ENCODE assay signal across 16 cellular contexts in the genomic region with DNA sequence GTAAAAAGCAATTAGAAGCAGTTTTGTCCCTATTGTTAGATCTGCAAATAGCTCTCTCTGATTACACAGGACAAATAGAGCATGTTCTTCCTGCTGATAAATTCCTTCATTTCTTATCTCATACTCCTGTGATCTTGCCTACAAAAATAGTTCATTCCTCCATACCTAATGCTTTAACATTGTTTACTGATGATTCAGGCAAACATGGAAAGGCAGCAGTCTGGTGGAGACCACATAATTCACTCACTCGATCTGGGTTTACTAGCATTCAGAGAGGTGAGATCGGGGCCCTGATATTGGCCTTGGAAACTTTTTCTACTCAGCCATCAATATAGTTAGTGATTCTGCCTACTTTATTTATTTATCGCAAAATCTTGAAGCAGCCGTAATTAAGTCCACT. TPM values are rescaled to one million over a fixed set of nuclear protein-coding genes. Genes with fewer than 3 reads are reported as not detected.
DNase-seq lines count a peak whose midpoint lies in the region; ATAC-seq and TF ChIP-seq lines count a peak whose summit lies in the region.
"Had no signal": no experiment of that assay in that cellular context is flagged by ENCODE, and none has a peak within 500 bp of the region (broad histone marks: within the 10 kb centered on the region; RNA-seq: fewer than 3 reads in every experiment).

No MANE protein-coding gene starts in this region.

- no peak overlapping the region for H3K18ac ChIP-seq in trophoblast cell (ENCODE audit: low read length)

- H3F3A ChIP-seq in GM23338 (replicated peaks; ENCODE audit: low read depth) = no peaks in the 10 kb centered on the region; the same call in 1 of the 2 replicates

- H3K4me1 ChIP-seq in GM23338 (ENCODE audit: insufficient read depth) = peaks cover 11% of the 10 kb centered on the region
- peaks cover 17% of the 10 kb centered on the region for H3K4me1 ChIP-seq in iPS-20b (ENCODE audit: insufficient read depth, low read length)
- no peaks in the 10 kb centered on the region for H3K4me1 ChIP-seq in trophoblast cell (ENCODE audit: control insufficient read depth in 1 of 2, insufficient read depth in 2 of 2, low read length in 2 of 2)
- H3K4me1 ChIP-seq in Peyer's patch = no peaks in the 10 kb centered on the region

- H2BK5ac ChIP-seq in trophoblast cell (ENCODE audit: low read depth, low read length, poor library complexity) = no peak overlapping the region

- H3K27me3 ChIP-seq in GM23338 (ENCODE audit: insufficient read depth) = no peaks in the 10 kb centered on the region
- H3K27me3 ChIP-seq in iPS-20b (ENCODE audit: insufficient read depth, low read length) = no peaks in the 10 kb centered on the region
- H3K27me3 ChIP-seq in trophoblast cell (ENCODE audit: insufficient read depth, low read length) = no peaks in the 10 kb centered on the region
- H3K27me3 ChIP-seq in Peyer's patch = no peaks in the 10 kb centered on the region

- H3K23ac ChIP-seq in trophoblast cell (ENCODE audit: low read length) = no peak overlapping the region

- no peak overlapping the region for H3K4me2 ChIP-seq in GM23338
- no peak overlapping the region for H3K4me2 ChIP-seq in trophoblast cell (ENCODE audit: low read length)

- TF ChIP-seq POLR2A in Peyer's patch (IDR thresholded peaks at IDR 0.05) = no peak

- no peaks in the 10 kb centered on the region for H3K9me2 ChIP-seq in GM23338 (ENCODE audit: insufficient read depth)

- H3K27me3 Mint-ChIP-seq in GM23338 (ENCODE audit: insufficient read depth, low read depth, poor library complexity) = peaks cover 8% of the 10 kb centered on the region

- no peak overlapping the region for H2BK120ac ChIP-seq in trophoblast cell (ENCODE audit: insufficient read depth, low read length, poor library complexity)

- no peak overlapping the region for H2AK5ac ChIP-seq in trophoblast cell (ENCODE audit: low read length)

- no peak overlapping the region for H4K12ac ChIP-seq in trophoblast cell (ENCODE audit: low read depth, low read length)

- peak; percentile 25 for DNase-seq in GM23338 (ENCODE audit: low spot score)
- DNase-seq in amniotic epithelial cell (ENCODE audit: low read depth) = peak; percentile 10
- peak; percentile 1 to 31 for DNase-seq in trophoblast cell
- DNase-seq in SKM-1 treated with dmso at 0.1 percent for 144 hours (lab: John Stamatoyannopoulos, UW; ENCODE audit: unreplicated experiment) = no peak
- DNase-seq in Peyer's patch = no peak
- DNase-seq in stimulated activated CD4-positive, alpha-beta T cell treated with anti-CD3 and anti-CD28 coated beads, Interleukin-2, amount 100 ng/mL, for 24 hours = no peak
- DNase-seq in caudate nucleus (lab: John Stamatoyannopoulos, UW) = no peak
- DNase-seq: C1 segment of cervical spinal cord, DMS53, KBM-7, NCI-H1092 treated with DMSO at 0.1 percent for 48 hours, NCI-H1694, NCI-H2107, NCI-H345, NCI-H526 treated with DMSO at 0.1 percent for 48 hours had no signal

- no peak for ATAC-seq in GM23338

- no peak overlapping the region for H3K4me3 Mint-ChIP-seq in GM23338

- H4K20me1 ChIP-seq in GM23338 (replicated peaks; ENCODE audit: insufficient read depth) = no peaks in the 10 kb centered on the region

- peaks cover 39% of the 10 kb centered on the region for H3K4me1 Mint-ChIP-seq in GM23338

- H3K9me3 ChIP-seq in iPS-20b (ENCODE audit: insufficient read depth, low read depth, low read length) (peaks cover 3% of the 10 kb centered on the region; the same call in 1 of the 2 replicates), trophoblast cell (ENCODE audit: insufficient read depth, low read depth, low read length) (no peaks in the 10 kb centered on the region), Peyer's patch (no peaks in the 10 kb centered on the region)

- no peaks in the 10 kb centered on the region for H3K79me1 ChIP-seq in trophoblast cell (ENCODE audit: low read length)

- H3K9me3 Mint-ChIP-seq in GM23338 = peaks cover 14% of the 10 kb centered on the region

- TF ChIP-seq CTCF in GM23338 (conservative IDR thresholded peaks at IDR 0.05; ENCODE audit: low read depth in 2 of 2) (no peak), Peyer's patch (IDR thresholded peaks at IDR 0.05) (no peak)

- H3K36me3 ChIP-seq in GM23338 (ENCODE audit: insufficient read depth) (no peaks in the 10 kb centered on the region), iPS-20b (ENCODE audit: insufficient read depth, low read depth, low read length) (no peaks in the 10 kb centered on the region), trophoblast cell (ENCODE audit: control insufficient read depth in 1 of 2, insufficient read depth in 2 of 2, low read length in 2 of 2) (no peaks in the 10 kb centered on the region), Peyer's patch (no peaks in the 10 kb centered on the region)

- H3K79me2 ChIP-seq in GM23338 (replicated peaks; ENCODE audit: insufficient read depth) = no peaks in the 10 kb centered on the region
- no peaks in the 10 kb centered on the region for H3K79me2 ChIP-seq in trophoblast cell (ENCODE audit: control insufficient read depth, insufficient read depth, low read length, poor library complexity)

- H2BK12ac ChIP-seq in trophoblast cell (ENCODE audit: low read length) = no peak overlapping the region

- H3K36me3 Mint-ChIP-seq in GM23338 (ENCODE audit: low read depth) = peaks cover 11% of the 10 kb centered on the region; the same call in 2 of the 3 replicates

- H4K8ac ChIP-seq in trophoblast cell (ENCODE audit: low read depth, low read length) = no peak overlapping the region

- no peak overlapping the region for H3K14ac ChIP-seq in trophoblast cell (ENCODE audit: low read length)

- H4K91ac ChIP-seq in trophoblast cell (ENCODE audit: low read depth, low read length) = no peak overlapping the region

- no CpG with 5 or more reads among the region's 4 CpGs for WGBS in trophoblast cell (ENCODE audit: extremely low coverage, insufficient coverage, insufficient read length)

- H3K4me3 ChIP-seq in GM23338 = no peak overlapping the region
- no peak overlapping the region; the same call in 1 of the 2 replicates for H3K4me3 ChIP-seq in iPS-20b (ENCODE audit: low read length)
- no peak overlapping the region for H3K4me3 ChIP-seq in trophoblast cell (ENCODE audit: low read depth, low read length)
- no peak overlapping the region for H3K4me3 ChIP-seq in Peyer's patch

- peak overlapping the region; percentile 74; the same call in 1 of the 2 replicates for H3K27ac Mint-ChIP-seq in GM23338

- no peak overlapping the region for H2AFZ ChIP-seq in GM23338
- no peak overlapping the region for H2AFZ ChIP-seq in trophoblast cell (ENCODE audit: insufficient read depth, low read length, poor library complexity)

- H3K4ac ChIP-seq in trophoblast cell (ENCODE audit: low read depth, low read length) = no peak overlapping the region

- H3K27ac ChIP-seq in GM23338 (ENCODE audit: low read depth) (peak overlapping the region; percentile 43; the same call in 1 of the 2 replicates), iPS-20b (ENCODE audit: low read length) (peak overlapping the region; percentile 34), trophoblast cell (ENCODE audit: low read depth, low read length) (no peak overlapping the region), Peyer's patch (no peak overlapping the region), caudate nucleus (ENCODE audit: low read depth, low read length) (no peak overlapping the region)

- H3K9ac ChIP-seq in iPS-20b (ENCODE audit: low read depth, low read length) (no peak overlapping the region), trophoblast cell (ENCODE audit: low read length) (no peak overlapping the region)

TF ChIP-seq in GM23338, 12 proteins besides CTCF, POLR2A, EP300 and RAD21 (continues in another document):
- TF ChIP-seq ZNF331 (CRISPR knock-in tag; IDR thresholded peaks at IDR 0.05; ENCODE audit: low read depth) (no peak), POLR2AphosphoS5 (IDR thresholded peaks at IDR 0.05; ENCODE audit: low read depth) (no peak), CREB1 (CRISPR knock-in tag; IDR thresholded peaks at IDR 0.05; ENCODE audit: low read depth) (no peak), EZH2 (IDR thresholded peaks at IDR 0.05; ENCODE audit: low read depth, unreplicated experiment) (no peak), STAT1 (IDR thresholded peaks at IDR 0.05; ENCODE audit: unreplicated experiment) (no peak)
- TF ChIP-seq, protein P1, sequence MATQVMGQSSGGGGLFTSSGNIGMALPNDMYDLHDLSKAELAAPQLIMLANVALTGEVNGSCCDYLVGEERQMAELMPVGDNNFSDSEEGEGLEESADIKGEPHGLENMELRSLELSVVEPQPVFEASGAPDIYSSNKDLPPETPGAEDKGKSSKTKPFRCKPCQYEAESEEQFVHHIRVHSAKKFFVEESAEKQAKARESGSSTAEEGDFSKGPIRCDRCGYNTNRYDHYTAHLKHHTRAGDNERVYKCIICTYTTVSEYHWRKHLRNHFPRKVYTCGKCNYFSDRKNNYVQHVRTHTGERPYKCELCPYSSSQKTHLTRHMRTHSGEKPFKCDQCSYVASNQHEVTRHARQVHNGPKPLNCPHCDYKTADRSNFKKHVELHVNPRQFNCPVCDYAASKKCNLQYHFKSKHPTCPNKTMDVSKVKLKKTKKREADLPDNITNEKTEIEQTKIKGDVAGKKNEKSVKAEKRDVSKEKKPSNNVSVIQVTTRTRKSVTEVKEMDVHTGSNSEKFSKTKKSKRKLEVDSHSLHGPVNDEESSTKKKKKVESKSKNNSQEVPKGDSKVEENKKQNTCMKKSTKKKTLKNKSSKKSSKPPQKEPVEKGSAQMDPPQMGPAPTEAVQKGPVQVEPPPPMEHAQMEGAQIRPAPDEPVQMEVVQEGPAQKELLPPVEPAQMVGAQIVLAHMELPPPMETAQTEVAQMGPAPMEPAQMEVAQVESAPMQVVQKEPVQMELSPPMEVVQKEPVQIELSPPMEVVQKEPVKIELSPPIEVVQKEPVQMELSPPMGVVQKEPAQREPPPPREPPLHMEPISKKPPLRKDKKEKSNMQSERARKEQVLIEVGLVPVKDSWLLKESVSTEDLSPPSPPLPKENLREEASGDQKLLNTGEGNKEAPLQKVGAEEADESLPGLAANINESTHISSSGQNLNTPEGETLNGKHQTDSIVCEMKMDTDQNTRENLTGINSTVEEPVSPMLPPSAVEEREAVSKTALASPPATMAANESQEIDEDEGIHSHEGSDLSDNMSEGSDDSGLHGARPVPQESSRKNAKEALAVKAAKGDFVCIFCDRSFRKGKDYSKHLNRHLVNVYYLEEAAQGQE (IDR thresholded peaks at IDR 0.05; ENCODE audit: unreplicated experiment) = no peak

RNA-seq across cellular contexts. Expression of a gene that starts 20.2 kb away (rescaled TPM):
- total RNA-seq in GM23338 (2014; rRNA removed; shearing (Covaris generic)) = 6.6 and 6.9 TPM in 2 replicates
- polyA plus RNA-seq in GM23338 (2016; fragmentation: Nextera tagmentation; extraction: Ambion mirVana) = 3.9 and 4.1 TPM in 2 replicates
- 4.8 and 5.8 TPM in 2 replicates for polyA plus RNA-seq in trophoblast cell (2013)
- total RNA-seq in Peyer's patch = 10 to 100 TPM; 14.6 to 70.1 (median 50.4) TPM

RNA-seq across cellular contexts. Expression of a gene that starts 22.6 kb away (rescaled TPM):
- total RNA-seq in GM23338 (2014; rRNA removed; shearing (Covaris generic)) = 32.1 and 37.6 TPM in 2 replicates
- polyA plus RNA-seq in GM23338 (2016; fragmentation: Nextera tagmentation; extraction: Ambion mirVana) = 19.8 and 22.0 TPM in 2 replicates
- polyA plus RNA-seq in trophoblast cell (2013) = 13.8 and 14.0 TPM in 2 replicates
- total RNA-seq in Peyer's patch = 100 to 1,000 TPM in 1 of 4 donors, 10 to 100 TPM in 2, 1 to 10 TPM in 1; 9.5 to 104 (median 19.7) TPM

RNA-seq across cellular contexts. Expression of a gene that starts 43.8 kb away (rescaled TPM):
- 30.5 and 34.2 TPM in 2 replicates for total RNA-seq in GM23338 (2014; rRNA removed; shearing (Covaris generic))
- polyA plus RNA-seq in GM23338 (2016; fragmentation: Nextera tagmentation; extraction: Ambion mirVana) = 4.8 TPM in 2 replicates
- 0.05 and 0.08 TPM in 2 replicates for polyA plus RNA-seq in trophoblast cell (2013)
- 10 to 100 TPM in 1 of 4 donors, 1 to 10 TPM in 1, under 1 TPM in 1, not detected in 1; 0.95 to 26.4 (median 1.5) TPM for total RNA-seq in Peyer's patch

Comparison
In these comparisons a context has a peak if more than half of its experiments do, and no peak if none do; other contexts are left out.
1. DNase-seq: peak in GM23338 (single experiment), amniotic epithelial cell (single experiment) and trophoblast cell (2 of 2); none in SKM-1 treated with dmso at 0.1 percent for 144 hours (single experiment), Peyer's patch (0 of 3), stimulated activated CD4-positive, alpha-beta T cell treated with anti-CD3 and anti-CD28 coated beads, Interleukin-2, amount 100 ng/mL, for 24 hours (0 of 2) and caudate nucleus (0 of 61).
2. H3K27ac ChIP-seq: peak in GM23338 (single experiment) and iPS-20b (single experiment); none in trophoblast cell (single experiment), Peyer's patch (0 of 4) and caudate nucleus (single experiment).